Comparison of ENCODE assay signal across 9 cellular contexts in the genomic region with DNA sequence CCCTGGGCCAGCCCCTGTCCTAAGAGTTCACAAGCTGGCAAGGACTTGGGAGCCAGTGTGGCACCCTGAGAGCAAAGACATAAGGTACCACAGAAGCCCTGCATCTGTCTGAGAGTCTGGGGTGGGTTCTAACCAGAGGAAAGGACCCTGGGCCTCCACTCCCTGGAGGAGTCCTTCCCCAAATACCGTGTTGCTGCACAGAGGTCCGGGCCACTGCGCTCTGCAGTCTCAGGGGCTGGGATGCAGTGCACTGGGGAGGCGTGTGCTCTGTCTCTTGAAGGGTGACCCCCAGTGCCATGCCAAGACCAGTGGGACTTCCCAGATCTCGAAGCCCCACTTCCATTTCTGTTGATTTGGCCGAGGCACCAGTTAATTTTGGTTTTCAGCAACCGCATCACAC. TPM values are rescaled to one million over a fixed set of nuclear protein-coding genes. Genes with fewer than 3 reads are reported as not detected.
DNase-seq lines count a peak whose midpoint lies in the region; ATAC-seq and TF ChIP-seq lines count a peak whose summit lies in the region.
"Had no signal": no experiment of that assay in that cellular context is flagged by ENCODE, and none has a peak within 500 bp of the region (broad histone marks: within the 10 kb centered on the region; RNA-seq: fewer than 3 reads in every experiment).

No MANE protein-coding gene starts in this region.

- peak overlapping the region; percentile 95 for H3K27ac ChIP-seq in neutrophil

- TF ChIP-seq CTCF in neutrophil (IDR thresholded peaks at IDR 0.05), result no peak

- no peaks in the 10 kb centered on the region for H3K9me3 ChIP-seq in neutrophil
- H3K9me3 ChIP-seq: left lung had no signal

- no peak overlapping the region for H3K4me3 ChIP-seq in neutrophil (ENCODE audit: low read depth in 1 of 2, low read length in 1 of 2)

- peaks cover 51 to 76% of the 10 kb centered on the region in 2 experiments for H3K4me1 ChIP-seq in neutrophil (ENCODE audit: control insufficient read depth in 1 of 2, insufficient read depth in 1 of 2, low read depth in 1 of 2, low read length in 1 of 2)

- H3K27me3 ChIP-seq in neutrophil, result no peaks in the 10 kb centered on the region
- H3K27me3 ChIP-seq: left lung had no signal

- no peaks in the 10 kb centered on the region for H3K36me3 Mint-ChIP-seq in IgD-negative memory B cell
- peaks cover 2% of the 10 kb centered on the region for H3K36me3 Mint-ChIP-seq in activated naive CD8-positive, alpha-beta T cell treated with anti-CD3 and anti-CD28 coated beads, Interleukin-2, amount 50 U/mL, for 24 hours (ENCODE audit: low read depth)
- H3K36me3 Mint-ChIP-seq: type B pancreatic cell had no signal

- H3K36me3 ChIP-seq in neutrophil, result peaks cover 17% of the 10 kb centered on the region

- peaks cover 43 to 50% (median 46%) of the 10 kb centered on the region in 3 donors for H3K4me1 Mint-ChIP-seq in IgD-negative memory B cell
- peaks cover 75% of the 10 kb centered on the region for H3K4me1 Mint-ChIP-seq in activated naive CD8-positive, alpha-beta T cell treated with anti-CD3 and anti-CD28 coated beads, Interleukin-2, amount 50 U/mL, for 24 hours

- H3K27me3 Mint-ChIP-seq in IgD-negative memory B cell, result no peaks in the 10 kb centered on the region
- H3K27me3 Mint-ChIP-seq in activated naive CD8-positive, alpha-beta T cell treated with anti-CD3 and anti-CD28 coated beads, Interleukin-2, amount 50 U/mL, for 24 hours, result no peaks in the 10 kb centered on the region
- H3K27me3 Mint-ChIP-seq: type B pancreatic cell had no signal

- no peak for DNase-seq in activated naive CD8-positive, alpha-beta T cell treated with anti-CD3 and anti-CD28 coated beads, Interleukin-2, amount 50 U/mL, for 24 hours
- DNase-seq in activated CD4-positive, CD25-positive, alpha-beta regulatory T cell (lab: John Stamatoyannopoulos, UW), result no peak
- no peak for DNase-seq in effector CD4-positive, alpha-beta T cell
- DNase-seq: left lung, NCI-H226 had no signal

- peak overlapping the region; percentile 89 to 97 (median 93) for H3K27ac Mint-ChIP-seq in IgD-negative memory B cell
- H3K27ac Mint-ChIP-seq in activated naive CD8-positive, alpha-beta T cell treated with anti-CD3 and anti-CD28 coated beads, Interleukin-2, amount 50 U/mL, for 24 hours, result peak overlapping the region; percentile 86

- H3K4me3 Mint-ChIP-seq in IgD-negative memory B cell, result peak overlapping the region in 2 of 4 donors; percentile 29 to 60
- no peak overlapping the region for H3K4me3 Mint-ChIP-seq in activated naive CD8-positive, alpha-beta T cell treated with anti-CD3 and anti-CD28 coated beads, Interleukin-2, amount 50 U/mL, for 24 hours

- no peaks in the 10 kb centered on the region for H3K9me3 Mint-ChIP-seq in IgD-negative memory B cell
- no peaks in the 10 kb centered on the region for H3K9me3 Mint-ChIP-seq in activated naive CD8-positive, alpha-beta T cell treated with anti-CD3 and anti-CD28 coated beads, Interleukin-2, amount 50 U/mL, for 24 hours
- H3K9me3 Mint-ChIP-seq: type B pancreatic cell had no signal

- no peak for ATAC-seq in activated naive CD8-positive, alpha-beta T cell treated with anti-CD3 and anti-CD28 coated beads, Interleukin-2, amount 50 U/mL, for 24 hours
- ATAC-seq in HG03139 (IDR thresholded peaks at IDR 0.05; ENCODE audit: unreplicated experiment), result no peak

RNA-seq across cellular contexts. Expression of a gene that starts 4.3 kb away (rescaled TPM):
- 14.7 TPM for polyA plus RNA-seq in IgD-negative memory B cell

RNA-seq across cellular contexts. Expression of a gene that starts 23.4 kb away (rescaled TPM):
- polyA plus RNA-seq in IgD-negative memory B cell, result 2.4 TPM

RNA-seq across cellular contexts. Expression of a gene that starts 26.5 kb away (rescaled TPM):
- 31.3 TPM for polyA plus RNA-seq in IgD-negative memory B cell

RNA-seq across cellular contexts. Expression of a gene that starts 40.3 kb away (rescaled TPM):
- polyA plus RNA-seq in IgD-negative memory B cell, result 314 TPM

RNA-seq across cellular contexts. Expression of a gene that starts 51.0 kb away (rescaled TPM):
- 47.0 TPM for polyA plus RNA-seq in IgD-negative memory B cell
